Comparison of ENCODE assay signal across 12 cellular contexts in genomic region chr1:104593418-104594187, GRCh38.
DNase-seq lines count a peak whose midpoint lies in the region; ATAC-seq, FAIRE-seq and TF ChIP-seq lines count a peak whose summit lies in the region.
"Had no signal": no experiment of that assay in that cellular context is flagged by ENCODE, and none has a peak within 500 bp of the region (broad histone marks: within the 10 kb centered on the region; RNA-seq: fewer than 3 reads in every experiment).

No MANE protein-coding gene starts in this region.

- 54 to 58% (median 55%) methylated on average over 4 of the region's 4 CpGs for WGBS in small intestine, 3 donors

- H3K36me3 ChIP-seq in SK-N-MC (ENCODE audit: insufficient read depth, low read length) (no peaks in the 10 kb centered on the region), small intestine (ENCODE audit: control insufficient read depth in 2 of 2, insufficient read depth in 2 of 2, low read length in 2 of 2) (no peaks in the 10 kb centered on the region)
- H3K36me3 ChIP-seq: prostate gland had no signal

- no peaks in the 10 kb centered on the region for H3K27me3 ChIP-seq in small intestine (ENCODE audit: control insufficient read depth in 2 of 2, insufficient read depth in 2 of 2, low read length in 2 of 2)

- FAIRE-seq in GM18507 (lab: Jason Lieb, UNC) (peak; percentile 59), small intestine (lab: Jason Lieb, UNC) (no peak)

- H3K9me3 ChIP-seq in SK-N-MC (ENCODE audit: low read depth, low read length) (no peaks in the 10 kb centered on the region), small intestine (ENCODE audit: control insufficient read depth, low read depth) (no peaks in the 10 kb centered on the region)
- H3K9me3 ChIP-seq: prostate gland had no signal

- ATAC-seq in GM21619 (IDR thresholded peaks at IDR 0.05; ENCODE audit: unreplicated experiment) (peak; percentile 43), HG03432 (IDR thresholded peaks at IDR 0.05; ENCODE audit: unreplicated experiment) (peak; percentile 79)

- H3K4me1 ChIP-seq in small intestine (ENCODE audit: control insufficient read depth in 2 of 2, insufficient read depth in 1 of 2, low read depth in 1 of 2, low read length in 1 of 2) = no peaks in the 10 kb centered on the region
- H3K4me1 ChIP-seq: prostate gland had no signal

- DNase-seq in GM18507 (ENCODE audit: extremely low spot score, insufficient read length, low read depth) (no peak), SK-N-MC (ENCODE audit: low read depth, low spot score) (no peak), HEK293T (ENCODE audit: extremely low spot score) (no peak), small intestine (no peak), midbrain (lab: John Stamatoyannopoulos, UW) (no peak)
- no peak for DNase-seq in activated CD4-positive, alpha-beta T cell treated with anti-CD3 and anti-CD28 coated beads for 48 hours
- DNase-seq: NCI-H2227 treated with DMSO at 0.1 percent for 48 hours; Right ventricle myocardium superior; stimulated activated CD4-positive, alpha-beta T cell treated with anti-CD3 and anti-CD28 coated beads, Interleukin-2, amount 100 ng/mL, for 48 hours had no signal

- H3K27ac ChIP-seq in SK-N-MC = peak overlapping the region; percentile 25
- H3K27ac ChIP-seq in small intestine (ENCODE audit: low read depth in 1 of 2, low read length in 1 of 2) = no peak overlapping the region
- H3K27ac ChIP-seq: prostate gland had no signal

- H3K4me3 ChIP-seq in SK-N-MC (no peak overlapping the region), small intestine (ENCODE audit: low read depth in 1 of 2, low read length in 2 of 2) (no peak overlapping the region)
- H3K4me3 ChIP-seq: prostate gland had no signal

- CTCF ChIA-PET in HEK293T (lab: Yijun Ruan, JAX) = no interaction called here

- H3K9ac ChIP-seq in SK-N-MC (ENCODE audit: insufficient read length) = no peak overlapping the region

- POLR2A ChIA-PET in HEK293T (lab: Yijun Ruan, JAX) = no interaction called here

TF ChIP-seq in HEK293T, 16 proteins besides CTCF, POLR2A, EP300 and RAD21:
- TF ChIP-seq ZNF384 (IDR thresholded peaks at IDR 0.05) (no peak), FOXM1 (IDR thresholded peaks at IDR 0.05; ENCODE audit: borderline replicate concordance) (no peak), SUZ12 (IDR thresholded peaks at IDR 0.05) (no peak), CTBP1 (IDR thresholded peaks at IDR 0.05; ENCODE audit: borderline replicate concordance) (no peak), FOXA1 (IDR thresholded peaks at IDR 0.05) (no peak), HDGF (IDR thresholded peaks at IDR 0.05; ENCODE audit: borderline replicate concordance) (no peak), NFRKB (IDR thresholded peaks at IDR 0.05) (no peak), FOXK2 (IDR thresholded peaks at IDR 0.05) (no peak), TARDBP (IDR thresholded peaks at IDR 0.05) (no peak), L3MBTL2 (conservative IDR thresholded peaks at IDR 0.05) (no peak), LEF1 (IDR thresholded peaks at IDR 0.05; ENCODE audit: borderline replicate concordance) (no peak), ELF4 (IDR thresholded peaks at IDR 0.05) (no peak), ARNT (IDR thresholded peaks at IDR 0.05) (no peak)
